Comparison of ENCODE assay signal across 10 cellular contexts in genomic region chr5:96781031-96781733, GRCh38. TPM values are rescaled to one million over a fixed set of nuclear protein-coding genes. Genes with fewer than 3 reads are reported as not detected.
A peak's percentile ranks its signal among the peaks of the same experiment; 100 is the strongest.
DNase-seq lines count a peak whose midpoint lies in the region; ATAC-seq and TF ChIP-seq lines count a peak whose summit lies in the region.
"Had no signal": no experiment of that assay in that cellular context is flagged by ENCODE, and none has a peak within 500 bp of the region (broad histone marks: within the 10 kb centered on the region; RNA-seq: fewer than 3 reads in every experiment).

No MANE protein-coding gene starts in this region.

- H3K36me3 ChIP-seq in transverse colon = peaks cover 0 to 44% (median 12%) of the 10 kb centered on the region in 4 donors

- H3K4me3 Mint-ChIP-seq in activated naive CD4-positive, alpha-beta T cell treated with anti-CD3 and anti-CD28 coated beads, Interleukin-2, amount 10 ng/mL, durations not matched to agents 7 days and 5 days = no peak overlapping the region
- H3K4me3 Mint-ChIP-seq in activated CD8-positive, alpha-beta T cell treated with anti-CD3 and anti-CD28 coated beads, Interleukin-2, amount 10 ng/mL, durations not matched to agents 7 days and 5 days = no peak overlapping the region
- no peak overlapping the region for H3K4me3 Mint-ChIP-seq in immature natural killer cell
- H3K4me3 Mint-ChIP-seq: activated CD8-positive, alpha-beta memory T cell treated with anti-CD3 and anti-CD28 coated beads, Interleukin-2, amount 10 ng/mL, durations not matched to agents 7 days and 5 days had no signal

- no peak overlapping the region for H3K4me3 ChIP-seq in transverse colon

- H3K27ac Mint-ChIP-seq in activated naive CD4-positive, alpha-beta T cell treated with anti-CD3 and anti-CD28 coated beads, Interleukin-2, amount 10 ng/mL, durations not matched to agents 7 days and 5 days = peak overlapping the region; percentile 17
- H3K27ac Mint-ChIP-seq in activated CD8-positive, alpha-beta T cell treated with anti-CD3 and anti-CD28 coated beads, Interleukin-2, amount 10 ng/mL, durations not matched to agents 7 days and 5 days = peak overlapping the region; percentile 43
- H3K27ac Mint-ChIP-seq in immature natural killer cell = peak overlapping the region; percentile 15 to 66 (median 52)

- ATAC-seq in activated CD8-positive, alpha-beta T cell treated with anti-CD3 and anti-CD28 coated beads, Interleukin-2, amount 10 ng/mL, durations not matched to agents 7 days and 5 days = no peak
- ATAC-seq: activated CD8-positive, alpha-beta memory T cell treated with anti-CD3 and anti-CD28 coated beads, Interleukin-2, amount 10 ng/mL, durations not matched to agents 7 days and 5 days had no signal

- H3K9me3 ChIP-seq in transverse colon = no peaks in the 10 kb centered on the region

- peaks cover 3 to 15% (median 9%) of the 10 kb centered on the region in 4 donors for H3K4me1 ChIP-seq in transverse colon

- H3K27me3 Mint-ChIP-seq in activated naive CD4-positive, alpha-beta T cell treated with anti-CD3 and anti-CD28 coated beads, Interleukin-2, amount 10 ng/mL, durations not matched to agents 7 days and 5 days = no peaks in the 10 kb centered on the region
- no peaks in the 10 kb centered on the region for H3K27me3 Mint-ChIP-seq in activated CD8-positive, alpha-beta T cell treated with anti-CD3 and anti-CD28 coated beads, Interleukin-2, amount 10 ng/mL, durations not matched to agents 7 days and 5 days (ENCODE audit: low read depth)
- H3K27me3 Mint-ChIP-seq in immature natural killer cell (ENCODE audit: low read depth in 3 of 3) = peaks cover 0 to 5% (median 2%) of the 10 kb centered on the region in 3 donors
- H3K27me3 Mint-ChIP-seq: activated CD8-positive, alpha-beta memory T cell treated with anti-CD3 and anti-CD28 coated beads, Interleukin-2, amount 10 ng/mL, durations not matched to agents 7 days and 5 days had no signal

- WGBS in transverse colon (ENCODE audit: low coverage in 1 of 2), 2 donors = 69 to 87% methylated on average over 1 of the region's 1 CpG

- TF ChIP-seq EP300 in transverse colon (IDR thresholded peaks at IDR 0.05; ENCODE audit: low read depth) = no peak

- H3K4me1 Mint-ChIP-seq in activated naive CD4-positive, alpha-beta T cell treated with anti-CD3 and anti-CD28 coated beads, Interleukin-2, amount 10 ng/mL, durations not matched to agents 7 days and 5 days = no peaks in the 10 kb centered on the region
- no peaks in the 10 kb centered on the region for H3K4me1 Mint-ChIP-seq in activated CD8-positive, alpha-beta T cell treated with anti-CD3 and anti-CD28 coated beads, Interleukin-2, amount 10 ng/mL, durations not matched to agents 7 days and 5 days (ENCODE audit: low read depth)
- H3K4me1 Mint-ChIP-seq in immature natural killer cell = peaks cover 2 to 8% of the 10 kb centered on the region in 2 donors
- H3K4me1 Mint-ChIP-seq: activated CD8-positive, alpha-beta memory T cell treated with anti-CD3 and anti-CD28 coated beads, Interleukin-2, amount 10 ng/mL, durations not matched to agents 7 days and 5 days had no signal

- in situ Hi-C loops in transverse colon (cut with MboI; ENCODE audit: low pct_ligation_motif_present in 1 of 4, low pct_unique_long_range_greater_than_20kb in 1 of 4, low sequenced_read_pairs in 3 of 4) (no loop called here), GM13977 (cut with MboI; ENCODE audit: low pct_unique_long_range_greater_than_20kb, low sequenced_read_pairs, unreplicated experiment) (no loop called here)

- H3K36me3 Mint-ChIP-seq in activated naive CD4-positive, alpha-beta T cell treated with anti-CD3 and anti-CD28 coated beads, Interleukin-2, amount 10 ng/mL, durations not matched to agents 7 days and 5 days = peaks cover 82% of the 10 kb centered on the region
- H3K36me3 Mint-ChIP-seq in activated CD8-positive, alpha-beta T cell treated with anti-CD3 and anti-CD28 coated beads, Interleukin-2, amount 10 ng/mL, durations not matched to agents 7 days and 5 days (ENCODE audit: low read depth) = peaks cover 81% of the 10 kb centered on the region
- peaks cover 26 to 49% (median 35%) of the 10 kb centered on the region in 3 donors for H3K36me3 Mint-ChIP-seq in immature natural killer cell

- CTCF ChIA-PET in activated naive CD4-positive, alpha-beta T cell treated with anti-CD3 and anti-CD28 coated beads, Interleukin-2, amount 10 ng/mL, durations not matched to agents 7 days and 5 days (lab: Charles Lee) = no interaction called here
- CTCF ChIA-PET in activated CD8-positive, alpha-beta T cell treated with anti-CD3 and anti-CD28 coated beads, Interleukin-2, amount 10 ng/mL, durations not matched to agents 7 days and 5 days (lab: Charles Lee) = interaction anchor here (0.6 to 1.8 kb wide), 4 partner anchors 10 to 380 kb away, joined by 3 to 5 read pairs (median 4); no protein-coding TSS in a partner anchor

- intact Hi-C loops in transverse colon (cut with DNase I; ENCODE audit: low total_unique reads) = no loop called here
- intact Hi-C loops in head of caudate nucleus (cut with DNase I) = no loop called here

- TF ChIP-seq POLR2A in transverse colon (IDR thresholded peaks at IDR 0.05) = no peak

- no peak for DNase-seq in activated naive CD4-positive, alpha-beta T cell treated with anti-CD3 and anti-CD28 coated beads, Interleukin-2, amount 10 ng/mL, durations not matched to agents 7 days and 5 days
- DNase-seq in activated naive CD4-positive, alpha-beta T cell treated with anti-CD3 and anti-CD28 coated beads, Interleukin-2, amount 50 U/mL, for 16 hours = no peak
- DNase-seq in activated CD8-positive, alpha-beta T cell treated with anti-CD3 and anti-CD28 coated beads, Interleukin-2, amount 10 ng/mL, durations not matched to agents 7 days and 5 days = no peak
- DNase-seq in immature natural killer cell (no peak), transverse colon (no peak), head of caudate nucleus (no peak), GM13977 (ENCODE audit: low spot score) (no peak), T-helper 1 cell (no peak)
- DNase-seq: activated CD8-positive, alpha-beta memory T cell treated with anti-CD3 and anti-CD28 coated beads, Interleukin-2, amount 10 ng/mL, durations not matched to agents 7 days and 5 days; NCI-H82 had no signal

- TF ChIP-seq CTCF in transverse colon (IDR thresholded peaks at IDR 0.05) = no peak
- TF ChIP-seq CTCF in GM13977 (IDR thresholded peaks at IDR 0.05; ENCODE audit: extremely low read depth, insufficient read depth, missing control alignments) = no peak

- no peaks in the 10 kb centered on the region for H3K27me3 ChIP-seq in transverse colon

- H3K9me3 Mint-ChIP-seq in activated naive CD4-positive, alpha-beta T cell treated with anti-CD3 and anti-CD28 coated beads, Interleukin-2, amount 10 ng/mL, durations not matched to agents 7 days and 5 days = no peaks in the 10 kb centered on the region
- H3K9me3 Mint-ChIP-seq in activated CD8-positive, alpha-beta T cell treated with anti-CD3 and anti-CD28 coated beads, Interleukin-2, amount 10 ng/mL, durations not matched to agents 7 days and 5 days (ENCODE audit: insufficient read depth) = no peaks in the 10 kb centered on the region
- no peaks in the 10 kb centered on the region for H3K9me3 Mint-ChIP-seq in immature natural killer cell

- H3K27ac ChIP-seq in transverse colon = peak overlapping the region; percentile 7 to 60 (median 36)

- POLR2A ChIA-PET in activated CD8-positive, alpha-beta T cell treated with anti-CD3 and anti-CD28 coated beads, Interleukin-2, amount 10 ng/mL, durations not matched to agents 7 days and 5 days (lab: Charles Lee) = interaction anchor here (0.6 kb wide), 1 partner anchor 8 kb away, joined by 3 read pairs; no protein-coding TSS in a partner anchor

RNA-seq across cellular contexts. Expression of gene ERAP1, which starts 26.6 kb away (rescaled TPM):
- 100 to 1,000 TPM in 1 of 2 experiments, 10 to 100 TPM in 1; 98.4 to 105 TPM for total RNA-seq in activated CD8-positive, alpha-beta T cell treated with anti-CD3 and anti-CD28 coated beads, Interleukin-2, amount 10 ng/mL, durations not matched to agents 7 days and 5 days
- polyA plus RNA-seq in immature natural killer cell = 10 to 100 TPM; 44.5 to 81.3 (median 70.8) TPM
- total RNA-seq in transverse colon = 10 to 100 TPM; 22.7 to 93.9 (median 73.3) TPM
